14 cellular contexts compared by ENCODE assay signal in genomic region chr1:230155021-230155420, GRCh38.
"Had no signal": no experiment of that assay in that cellular context is flagged by ENCODE, and none has a peak within 500 bp of the region (broad histone marks: within the 10 kb centered on the region; RNA-seq: fewer than 3 reads in every experiment).

No MANE protein-coding gene starts in this region.

- H3K27me3 Mint-ChIP-seq: activated naive CD4-positive, alpha-beta T cell treated with anti-CD3 and anti-CD28 coated beads, Interleukin-2, amount 10 ng/mL, durations not matched to agents 7 days and 5 days; effector memory CD8-positive, alpha-beta T cell; naive thymus-derived CD8-positive, alpha-beta T cell had no signal

- ATAC-seq: effector memory CD8-positive, alpha-beta T cell; mucosa of descending colon; naive thymus-derived CD8-positive, alpha-beta T cell had no signal

- H3K27ac ChIP-seq: tibial artery, VCaP had no signal

- H3K4me3 ChIP-seq: adrenal gland, lung, mucosa of descending colon, skin epidermis, tibial artery had no signal

- H3K27me3 ChIP-seq: adrenal gland, tibial artery had no signal

- H3K4me3 Mint-ChIP-seq: activated naive CD4-positive, alpha-beta T cell treated with anti-CD3 and anti-CD28 coated beads, Interleukin-2, amount 10 ng/mL, durations not matched to agents 7 days and 5 days; effector memory CD8-positive, alpha-beta T cell had no signal

- H3K36me3 Mint-ChIP-seq: activated naive CD4-positive, alpha-beta T cell treated with anti-CD3 and anti-CD28 coated beads, Interleukin-2, amount 10 ng/mL, durations not matched to agents 7 days and 5 days; naive thymus-derived CD8-positive, alpha-beta T cell had no signal

- H3K27ac Mint-ChIP-seq: activated naive CD4-positive, alpha-beta T cell treated with anti-CD3 and anti-CD28 coated beads, Interleukin-2, amount 10 ng/mL, durations not matched to agents 7 days and 5 days; activated T-helper 2 cell treated with anti-CD3 and anti-CD28 coated beads, Interferon-gamma antibody, Interleukin-2, Interleukin-4, amounts not matched to agents 10 μg/mL and 5 μg/mL and 100 μg/mL, durations not matched to agents 14 hours and 24 hours and 36 hours had no signal

- H3K36me3 ChIP-seq: adrenal gland, tibial artery had no signal

- H3K9me3 ChIP-seq: adrenal gland, mucosa of descending colon, tibial artery had no signal

- H3K9me3 Mint-ChIP-seq: activated naive CD4-positive, alpha-beta T cell treated with anti-CD3 and anti-CD28 coated beads, Interleukin-2, amount 10 ng/mL, durations not matched to agents 7 days and 5 days; activated T-helper 2 cell treated with anti-CD3 and anti-CD28 coated beads, Interferon-gamma antibody, Interleukin-2, Interleukin-4, amounts not matched to agents 10 μg/mL and 5 μg/mL and 100 μg/mL, durations not matched to agents 14 hours and 24 hours and 36 hours; effector memory CD8-positive, alpha-beta T cell; naive thymus-derived CD8-positive, alpha-beta T cell had no signal

- DNase-seq: activated CD8-positive, alpha-beta memory T cell treated with anti-CD3 and anti-CD28 coated beads for 24 hours; activated naive CD4-positive, alpha-beta T cell treated with anti-CD3 and anti-CD28 coated beads, Interleukin-2, amount 10 ng/mL, durations not matched to agents 7 days and 5 days; activated T-cell treated with anti-CD3 and anti-CD28 coated beads for 4 hours; adrenal gland; effector memory CD8-positive, alpha-beta T cell; mucosa of descending colon; naive thymus-derived CD8-positive, alpha-beta T cell; stimulated activated CD4-positive, alpha-beta T cell treated with anti-CD3 and anti-CD28 coated beads, Interleukin-4, amount 100 ng/mL, for 4 hours; T-helper 1 cell; tibial artery had no signal
